In the genomic region with DNA sequence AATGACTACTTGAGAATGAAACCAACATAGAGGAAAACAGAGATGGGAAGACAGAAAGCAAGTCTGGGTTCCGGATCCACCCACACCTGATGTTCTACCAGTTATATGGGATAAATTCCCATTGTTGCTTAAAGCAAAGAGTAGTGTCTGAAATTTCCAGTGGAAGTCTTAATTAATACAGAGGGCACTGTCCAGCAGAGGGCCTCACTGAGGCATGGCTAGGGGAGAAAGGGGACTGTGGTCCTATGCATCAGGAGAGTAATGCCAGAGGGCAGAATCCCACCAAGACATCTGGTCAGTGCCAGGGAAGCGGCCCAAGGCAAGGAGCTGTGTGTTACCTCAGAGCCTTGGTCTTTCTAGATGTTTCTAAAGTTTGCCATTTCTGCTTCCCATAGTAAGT, we compare ENCODE assay signal across 1 cellular context.
TF ChIP-seq lines count a peak whose summit lies in the region.

No MANE protein-coding gene starts in this region.

TF ChIP-seq in GM23338, 12 proteins besides CTCF, POLR2A, EP300 and RAD21 (continued from another document):
- TF ChIP-seq, protein P1, sequence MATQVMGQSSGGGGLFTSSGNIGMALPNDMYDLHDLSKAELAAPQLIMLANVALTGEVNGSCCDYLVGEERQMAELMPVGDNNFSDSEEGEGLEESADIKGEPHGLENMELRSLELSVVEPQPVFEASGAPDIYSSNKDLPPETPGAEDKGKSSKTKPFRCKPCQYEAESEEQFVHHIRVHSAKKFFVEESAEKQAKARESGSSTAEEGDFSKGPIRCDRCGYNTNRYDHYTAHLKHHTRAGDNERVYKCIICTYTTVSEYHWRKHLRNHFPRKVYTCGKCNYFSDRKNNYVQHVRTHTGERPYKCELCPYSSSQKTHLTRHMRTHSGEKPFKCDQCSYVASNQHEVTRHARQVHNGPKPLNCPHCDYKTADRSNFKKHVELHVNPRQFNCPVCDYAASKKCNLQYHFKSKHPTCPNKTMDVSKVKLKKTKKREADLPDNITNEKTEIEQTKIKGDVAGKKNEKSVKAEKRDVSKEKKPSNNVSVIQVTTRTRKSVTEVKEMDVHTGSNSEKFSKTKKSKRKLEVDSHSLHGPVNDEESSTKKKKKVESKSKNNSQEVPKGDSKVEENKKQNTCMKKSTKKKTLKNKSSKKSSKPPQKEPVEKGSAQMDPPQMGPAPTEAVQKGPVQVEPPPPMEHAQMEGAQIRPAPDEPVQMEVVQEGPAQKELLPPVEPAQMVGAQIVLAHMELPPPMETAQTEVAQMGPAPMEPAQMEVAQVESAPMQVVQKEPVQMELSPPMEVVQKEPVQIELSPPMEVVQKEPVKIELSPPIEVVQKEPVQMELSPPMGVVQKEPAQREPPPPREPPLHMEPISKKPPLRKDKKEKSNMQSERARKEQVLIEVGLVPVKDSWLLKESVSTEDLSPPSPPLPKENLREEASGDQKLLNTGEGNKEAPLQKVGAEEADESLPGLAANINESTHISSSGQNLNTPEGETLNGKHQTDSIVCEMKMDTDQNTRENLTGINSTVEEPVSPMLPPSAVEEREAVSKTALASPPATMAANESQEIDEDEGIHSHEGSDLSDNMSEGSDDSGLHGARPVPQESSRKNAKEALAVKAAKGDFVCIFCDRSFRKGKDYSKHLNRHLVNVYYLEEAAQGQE (IDR thresholded peaks at IDR 0.05; ENCODE audit: unreplicated experiment) = no peak
- no peak for TF ChIP-seq NANOG (IDR thresholded peaks at IDR 0.05; ENCODE audit: borderline replicate concordance)
- no peak for TF ChIP-seq ZNF114 (CRISPR knock-in tag; IDR thresholded peaks at IDR 0.05)
- no peak for TF ChIP-seq EZH2phosphoT487 (IDR thresholded peaks at IDR 0.05; ENCODE audit: unreplicated experiment)
